ENCODE assay signal across 8 cellular contexts in the genomic region with DNA sequence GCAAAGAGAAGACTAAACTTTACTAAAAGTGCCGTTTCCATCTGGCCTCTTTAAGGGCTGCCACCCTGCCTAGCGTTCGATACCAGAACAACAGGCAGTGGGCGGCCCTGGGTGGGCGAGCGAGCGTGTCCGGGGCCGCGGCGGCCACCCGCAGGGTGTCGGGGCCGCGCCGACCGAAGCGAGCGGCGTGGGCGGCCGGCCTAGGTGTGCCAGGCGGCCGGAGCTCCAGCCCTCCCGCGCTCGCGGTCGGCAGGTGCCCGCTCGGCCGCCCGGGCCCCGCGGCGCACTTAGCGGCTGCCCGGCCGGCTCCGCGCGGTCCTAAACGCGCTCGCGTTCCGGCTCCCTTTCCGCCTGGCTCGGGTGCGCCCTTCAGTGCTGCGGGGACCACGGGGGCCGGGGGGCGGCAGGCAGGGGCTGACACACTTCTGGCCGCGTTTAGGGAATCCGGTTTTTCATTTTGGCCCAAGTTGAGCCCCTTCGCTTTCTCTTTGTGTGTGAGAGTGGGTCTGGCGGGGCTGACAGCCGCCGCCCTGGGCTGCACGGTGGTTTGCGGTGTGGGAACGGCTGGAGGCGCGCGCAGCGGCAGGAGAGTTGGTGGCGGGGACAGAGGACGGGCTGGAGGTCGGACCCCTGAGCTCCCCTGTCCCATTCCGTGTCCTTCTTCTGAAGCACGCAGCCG. TPM values are rescaled to one million over a fixed set of nuclear protein-coding genes. Genes with fewer than 3 reads are reported as not detected.
DNase-seq lines count a peak whose midpoint lies in the region; ATAC-seq and TF ChIP-seq lines count a peak whose summit lies in the region.

No MANE protein-coding gene starts in this region.

- H3K4me3 ChIP-seq in Karpas-422 (ENCODE audit: low read length) = peak overlapping the region; percentile 73
- peak overlapping the region; percentile 19 for H3K4me3 ChIP-seq in endocrine pancreas (ENCODE audit: control insufficient read depth, insufficient read depth, low read length)
- peak overlapping the region; percentile 45 to 86 (median 60) for H3K4me3 ChIP-seq in transverse colon

- no peaks in the 10 kb centered on the region for H4K20me1 ChIP-seq in Karpas-422 (ENCODE audit: insufficient read depth, low read depth, low read length)

- no peaks in the 10 kb centered on the region for H3K79me2 ChIP-seq in Karpas-422 (ENCODE audit: low read length)

- in situ Hi-C loops in transverse colon (cut with MboI; ENCODE audit: low pct_ligation_motif_present in 1 of 4, low pct_unique_long_range_greater_than_20kb in 1 of 4, low sequenced_read_pairs in 3 of 4) = no loop called here

- H3K4me1 ChIP-seq in Karpas-422 (ENCODE audit: low read length) (peaks cover 79% of the 10 kb centered on the region), endocrine pancreas (ENCODE audit: control insufficient read depth, insufficient read depth, low read length) (peaks cover 4% of the 10 kb centered on the region), transverse colon (peaks cover 0 to 62% (median 54%) of the 10 kb centered on the region in 4 donors)

- intact Hi-C loops in transverse colon (cut with DNase I; ENCODE audit: low total_unique reads) = no loop called here

- no peak for TF ChIP-seq EP300 in transverse colon (IDR thresholded peaks at IDR 0.05; ENCODE audit: low read depth)

- H2AFZ ChIP-seq in Karpas-422 (ENCODE audit: low read length) = 0 out of 2 replicates have a peak overlapping the region, but pooled peaks have one; percentile 35

- ATAC-seq in GM19467 (IDR thresholded peaks at IDR 0.05; ENCODE audit: unreplicated experiment) = peak; percentile 27
- ATAC-seq in GM18519 (IDR thresholded peaks at IDR 0.05; ENCODE audit: low FRiP score, unreplicated experiment) = no peak

- DNase-seq in DMS53 treated with DMSO at 0.1 percent for 48 hours (lab: John Stamatoyannopoulos, UW; ENCODE audit: unreplicated experiment) = peak; percentile 60
- DNase-seq in Karpas-422 = peak; percentile 75
- DNase-seq in activated CD4-positive, alpha-beta T cell treated with anti-CD3 and anti-CD28 coated beads for 4 hours = peak; percentile 43 to 44
- peak; percentile 34 for DNase-seq in mucosa of gallbladder (ENCODE audit: low spot score)
- peak; percentile 60 for DNase-seq in transverse colon

- TF ChIP-seq POLR2A in transverse colon (IDR thresholded peaks at IDR 0.05) = no peak

- H3K27ac ChIP-seq in Karpas-422 (ENCODE audit: low read length) (no peak overlapping the region), transverse colon (peak overlapping the region; percentile 44 to 75 (median 64))

- peak in 2 of 5 experiments; percentile 15 to 30 for TF ChIP-seq CTCF in transverse colon (IDR thresholded peaks at IDR 0.05)

- H3K9me3 ChIP-seq in Karpas-422 (ENCODE audit: low read length) = no peaks in the 10 kb centered on the region
- H3K9me3 ChIP-seq in endocrine pancreas (ENCODE audit: control insufficient read depth, low read length) = no peaks in the 10 kb centered on the region
- H3K9me3 ChIP-seq in transverse colon = no peaks in the 10 kb centered on the region

- H3K27me3 ChIP-seq in Karpas-422 (ENCODE audit: low read length) (no peaks in the 10 kb centered on the region), endocrine pancreas (ENCODE audit: control insufficient read depth, insufficient read depth, low read length) (no peaks in the 10 kb centered on the region), transverse colon (peaks cover 61% of the 10 kb centered on the region)

- no peaks in the 10 kb centered on the region for H3K36me3 ChIP-seq in Karpas-422 (ENCODE audit: insufficient read depth, low read length)
- H3K36me3 ChIP-seq in endocrine pancreas (ENCODE audit: control insufficient read depth, insufficient read depth, low read length) = no peaks in the 10 kb centered on the region
- H3K36me3 ChIP-seq in transverse colon = no peaks in the 10 kb centered on the region

- no peaks in the 10 kb centered on the region for H3K9me2 ChIP-seq in Karpas-422 (replicated peaks; ENCODE audit: insufficient read depth, low read length)

- 0% methylated on average over 2 to 42 of the region's 74 CpGs for WGBS in transverse colon (ENCODE audit: low coverage in 1 of 2), 2 donors

- H3K9ac ChIP-seq in Karpas-422 (ENCODE audit: low read length) (peak overlapping the region; percentile 45), endocrine pancreas (ENCODE audit: control insufficient read depth, insufficient read depth, low read length) (peak overlapping the region; percentile 32)

- H3K4me2 ChIP-seq in Karpas-422 (ENCODE audit: low read depth, low read length, poor library complexity, severe bottlenecking) = peak overlapping the region; percentile 92

RNA-seq across cellular contexts. Expression of a gene that starts 2.9 kb away (rescaled TPM):
- 0.11 and 2.9 TPM in 2 replicates for total RNA-seq in Karpas-422 (2014; rRNA removed; shearing (Covaris generic); ENCODE audit: low replicate concordance)
- 1.5 TPM for total RNA-seq in mucosa of gallbladder
- 1 to 10 TPM in 2 of 4 donors, under 1 TPM in 1, not detected in 1; 0.27 to 1.8 (median 1.4) TPM for total RNA-seq in transverse colon

Comparison
In these comparisons a context has a peak if more than half of its experiments do, and no peak if none do; other contexts are left out.
1. H3K4me3 ChIP-seq: peak in every context shown above with its lines; median percentile 73 in Karpas-422; 60 in transverse colon; 19 in endocrine pancreas.